Comparison of ENCODE assay signal across 1 cellular context in the genomic region with DNA sequence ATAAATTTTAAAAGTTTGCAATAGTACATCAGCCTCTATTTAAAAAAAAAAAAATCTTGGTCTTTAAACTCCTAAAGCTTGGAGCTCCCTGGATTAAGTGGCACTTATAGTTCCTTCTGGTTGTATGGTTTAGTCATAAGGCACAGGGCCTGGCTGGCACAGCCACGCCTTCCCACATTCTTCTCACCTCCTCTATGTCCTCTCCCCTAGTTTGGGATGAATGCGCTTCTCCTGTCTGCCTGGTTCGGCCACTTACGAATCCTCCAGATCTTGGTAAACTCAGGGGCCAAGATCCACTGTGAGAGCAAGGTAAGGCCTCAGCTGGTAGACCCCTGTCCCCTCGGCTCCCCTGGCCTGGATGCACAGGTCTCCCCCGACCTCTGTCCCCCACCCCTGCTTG.
TF ChIP-seq lines count a peak whose summit lies in the region.

No MANE protein-coding gene starts in this region.

TF ChIP-seq in SK-N-SH treated with all-trans-retinoic acid at 6 μM for 48 hours, 23 proteins besides CTCF, POLR2A, EP300 and RAD21 (continued from another document):
- TF ChIP-seq, protein P1, sequence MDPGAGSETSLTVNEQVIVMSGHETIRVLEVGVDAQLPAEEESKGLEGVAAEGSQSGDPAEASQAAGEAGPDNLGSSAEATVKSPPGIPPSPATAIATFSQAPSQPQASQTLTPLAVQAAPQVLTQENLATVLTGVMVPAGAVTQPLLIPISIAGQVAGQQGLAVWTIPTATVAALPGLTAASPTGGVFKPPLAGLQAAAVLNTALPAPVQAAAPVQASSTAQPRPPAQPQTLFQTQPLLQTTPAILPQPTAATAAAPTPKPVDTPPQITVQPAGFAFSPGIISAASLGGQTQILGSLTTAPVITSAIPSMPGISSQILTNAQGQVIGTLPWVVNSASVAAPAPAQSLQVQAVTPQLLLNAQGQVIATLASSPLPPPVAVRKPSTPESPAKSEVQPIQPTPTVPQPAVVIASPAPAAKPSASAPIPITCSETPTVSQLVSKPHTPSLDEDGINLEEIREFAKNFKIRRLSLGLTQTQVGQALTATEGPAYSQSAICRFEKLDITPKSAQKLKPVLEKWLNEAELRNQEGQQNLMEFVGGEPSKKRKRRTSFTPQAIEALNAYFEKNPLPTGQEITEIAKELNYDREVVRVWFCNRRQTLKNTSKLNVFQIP (CRISPR knock-in tag; IDR thresholded peaks at IDR 0.05; ENCODE audit: borderline replicate concordance, low read depth): no peak
- no peak for TF ChIP-seq ZFP3 (CRISPR knock-in tag; IDR thresholded peaks at IDR 0.05)
- no peak for TF ChIP-seq OSR1 (CRISPR knock-in tag; IDR thresholded peaks at IDR 0.05)
- no peak for TF ChIP-seq ARNTL (CRISPR knock-in tag; IDR thresholded peaks at IDR 0.05; ENCODE audit: borderline replicate concordance, low read depth)
